Comparison of ENCODE assay signal across 25 cellular contexts in genomic region chr1:25831569-25832196, GRCh38. TPM values are rescaled to one million over a fixed set of nuclear protein-coding genes. Genes with fewer than 3 reads are reported as not detected.
DNase-seq lines count a peak whose midpoint lies in the region; ATAC-seq, FAIRE-seq and TF ChIP-seq lines count a peak whose summit lies in the region.
"Had no signal": no experiment of that assay in that cellular context is flagged by ENCODE, and none has a peak within 500 bp of the region (broad histone marks: within the 10 kb centered on the region; RNA-seq: fewer than 3 reads in every experiment).

No MANE protein-coding gene starts in this region.

- no peak for ATAC-seq in activated naive CD8-positive, alpha-beta T cell treated with anti-CD3 and anti-CD28 coated beads, Interleukin-2, amount 10 ng/mL, durations not matched to agents 7 days and 5 days (ENCODE audit: low read depth)
- ATAC-seq in activated naive CD8-positive, alpha-beta T cell treated with anti-CD3 and anti-CD28 coated beads, Interleukin-2, amount 50 U/mL, for 24 hours, result no peak
- ATAC-seq in GM18505 (IDR thresholded peaks at IDR 0.05; ENCODE audit: unreplicated experiment), result no peak
- ATAC-seq: body of pancreas; Right ventricle myocardium inferior; stimulated activated naive CD8-positive, alpha-beta T cell treated with anti-CD3 and anti-CD28 coated beads, Interleukin-15, Interleukin-2, amounts not matched to agents 100 U/mL and 50 U/mL, for 24 hours had no signal

- no peak for DNase-seq in activated naive CD8-positive, alpha-beta T cell treated with anti-CD3 and anti-CD28 coated beads, Interleukin-2, amount 10 ng/mL, durations not matched to agents 7 days and 5 days
- DNase-seq in activated naive CD8-positive, alpha-beta T cell treated with anti-CD3 and anti-CD28 coated beads, Interleukin-2, amount 50 U/mL, for 24 hours, result no peak
- peak; percentile 67 for DNase-seq in OCI-M1 (lab: John Stamatoyannopoulos, UW)
- no peak for DNase-seq in bronchial epithelial cell (ENCODE audit: low read depth)
- DNase-seq in small intestine, result peak; percentile 54
- no peak for DNase-seq in AG08395 (ENCODE audit: low spot score)
- no peak for DNase-seq in NCI-H2107 (lab: John Stamatoyannopoulos, UW)
- DNase-seq: activated CD4-positive, alpha-beta memory T cell treated with anti-CD3 and anti-CD28 coated beads for 36 hours; activated naive CD4-positive, alpha-beta T cell treated with anti-CD3 and anti-CD28 coated beads, Interleukin-2, amount 50 U/mL, for 16 hours; activated T-cell treated with anti-CD3 and anti-CD28 coated beads, Interleukin-2, amount 50 U/mL, for 1 hour; body of pancreas; DND-41; endodermal cell; glutamatergic neuron; left ventricle myocardium inferior; NCI-H1436; NCI-H526; stimulated activated CD4-positive, alpha-beta T cell treated with anti-CD3 and anti-CD28 coated beads, Interleukin-4, amount 100 ng/mL, for 1 hour; stimulated activated naive CD8-positive, alpha-beta T cell treated with anti-CD3 and anti-CD28 coated beads, Interleukin-15, Interleukin-2, amounts not matched to agents 100 U/mL and 50 U/mL, for 24 hours; thyroid gland had no signal

- H3K27me3 ChIP-seq in bronchial epithelial cell (ENCODE audit: control insufficient read depth, insufficient read depth, low read length) (no peaks in the 10 kb centered on the region), small intestine (ENCODE audit: control insufficient read depth in 2 of 2, insufficient read depth in 2 of 2, low read length in 2 of 2) (no peaks in the 10 kb centered on the region)
- H3K27me3 ChIP-seq: body of pancreas, thyroid gland had no signal

- FAIRE-seq in bronchial epithelial cell (lab: Jason Lieb, UNC) (peak; percentile 60), small intestine (lab: Jason Lieb, UNC) (no peak)
- FAIRE-seq: colon had no signal

- H3K36me3 ChIP-seq in bronchial epithelial cell (ENCODE audit: control insufficient read depth, insufficient read depth, low read length), result peaks cover 18% of the 10 kb centered on the region
- peaks cover 19 to 26% of the 10 kb centered on the region in 2 donors for H3K36me3 ChIP-seq in small intestine (ENCODE audit: control insufficient read depth in 2 of 2, insufficient read depth in 2 of 2, low read length in 2 of 2)

- no peak for TF ChIP-seq POLR2A in GM18505 (IDR thresholded peaks at IDR 0.05; ENCODE audit: borderline replicate concordance, extremely low read depth, insufficient read depth, insufficient read length)

- H3K27ac ChIP-seq in small intestine (ENCODE audit: low read depth in 1 of 2, low read length in 1 of 2), result peak overlapping the region; percentile 35 to 50
- H3K27ac ChIP-seq: left ventricle myocardium inferior, thyroid gland had no signal

- TF ChIP-seq CTCF in bronchial epithelial cell (IDR thresholded peaks at IDR 0.05; ENCODE audit: insufficient read depth, low read length, severe bottlenecking), result no peak

- peak overlapping the region; percentile 15 for H3K27ac Mint-ChIP-seq in activated naive CD8-positive, alpha-beta T cell treated with anti-CD3 and anti-CD28 coated beads, Interleukin-2, amount 10 ng/mL, durations not matched to agents 7 days and 5 days
- H3K27ac Mint-ChIP-seq in activated naive CD8-positive, alpha-beta T cell treated with anti-CD3 and anti-CD28 coated beads, Interleukin-2, amount 50 U/mL, for 24 hours, result no peak overlapping the region
- H3K27ac Mint-ChIP-seq: activated CD4-positive, alpha-beta memory T cell treated with anti-CD3 and anti-CD28 coated beads for 36 hours; endodermal cell had no signal

- no peaks in the 10 kb centered on the region for H3K9me3 ChIP-seq in small intestine (ENCODE audit: control insufficient read depth, low read depth)
- H3K9me3 ChIP-seq: body of pancreas, HAP-1, left ventricle myocardium inferior, thyroid gland had no signal

- 23 to 48% (median 31%) methylated on average over 5 of the region's 5 CpGs for WGBS in small intestine, 3 donors

- POLR2A ChIA-PET in activated naive CD8-positive, alpha-beta T cell treated with anti-CD3 and anti-CD28 coated beads, Interleukin-2, amount 10 ng/mL, durations not matched to agents 7 days and 5 days (lab: Charles Lee), result no interaction called here

- peaks cover 0 to 3% of the 10 kb centered on the region in 2 donors for H3K4me1 ChIP-seq in small intestine (ENCODE audit: control insufficient read depth in 2 of 2, insufficient read depth in 1 of 2, low read depth in 1 of 2, low read length in 1 of 2)
- H3K4me1 ChIP-seq: HAP-1, thyroid gland had no signal

- peaks cover 40% of the 10 kb centered on the region for H3K36me3 Mint-ChIP-seq in activated naive CD8-positive, alpha-beta T cell treated with anti-CD3 and anti-CD28 coated beads, Interleukin-2, amount 10 ng/mL, durations not matched to agents 7 days and 5 days
- H3K36me3 Mint-ChIP-seq in activated naive CD8-positive, alpha-beta T cell treated with anti-CD3 and anti-CD28 coated beads, Interleukin-2, amount 50 U/mL, for 24 hours (ENCODE audit: low read depth), result peaks cover 53% of the 10 kb centered on the region

- H3K9me3 Mint-ChIP-seq in activated naive CD8-positive, alpha-beta T cell treated with anti-CD3 and anti-CD28 coated beads, Interleukin-2, amount 10 ng/mL, durations not matched to agents 7 days and 5 days, result no peaks in the 10 kb centered on the region
- H3K9me3 Mint-ChIP-seq in activated naive CD8-positive, alpha-beta T cell treated with anti-CD3 and anti-CD28 coated beads, Interleukin-2, amount 50 U/mL, for 24 hours, result no peaks in the 10 kb centered on the region
- H3K9me3 Mint-ChIP-seq: activated CD4-positive, alpha-beta memory T cell treated with anti-CD3 and anti-CD28 coated beads for 36 hours; endodermal cell had no signal

- H3K4me3 ChIP-seq in bronchial epithelial cell (ENCODE audit: low read depth, low read length) (no peak overlapping the region), small intestine (ENCODE audit: low read depth in 1 of 2, low read length in 2 of 2) (no peak overlapping the region)
- H3K4me3 ChIP-seq: body of pancreas, HAP-1, left ventricle myocardium inferior, smooth muscle cell, thyroid gland had no signal

- no peak overlapping the region for H3K4me3 Mint-ChIP-seq in activated naive CD8-positive, alpha-beta T cell treated with anti-CD3 and anti-CD28 coated beads, Interleukin-2, amount 10 ng/mL, durations not matched to agents 7 days and 5 days
- no peak overlapping the region for H3K4me3 Mint-ChIP-seq in activated naive CD8-positive, alpha-beta T cell treated with anti-CD3 and anti-CD28 coated beads, Interleukin-2, amount 50 U/mL, for 24 hours
- H3K4me3 Mint-ChIP-seq: activated CD4-positive, alpha-beta memory T cell treated with anti-CD3 and anti-CD28 coated beads for 36 hours; endodermal cell had no signal

- H3K4me1 Mint-ChIP-seq in activated naive CD8-positive, alpha-beta T cell treated with anti-CD3 and anti-CD28 coated beads, Interleukin-2, amount 10 ng/mL, durations not matched to agents 7 days and 5 days, result peaks cover 5% of the 10 kb centered on the region
- no peaks in the 10 kb centered on the region for H3K4me1 Mint-ChIP-seq in activated naive CD8-positive, alpha-beta T cell treated with anti-CD3 and anti-CD28 coated beads, Interleukin-2, amount 50 U/mL, for 24 hours

- H3K27me3 Mint-ChIP-seq in activated naive CD8-positive, alpha-beta T cell treated with anti-CD3 and anti-CD28 coated beads, Interleukin-2, amount 10 ng/mL, durations not matched to agents 7 days and 5 days, result no peaks in the 10 kb centered on the region
- no peaks in the 10 kb centered on the region for H3K27me3 Mint-ChIP-seq in activated naive CD8-positive, alpha-beta T cell treated with anti-CD3 and anti-CD28 coated beads, Interleukin-2, amount 50 U/mL, for 24 hours
- H3K27me3 Mint-ChIP-seq: activated CD4-positive, alpha-beta memory T cell treated with anti-CD3 and anti-CD28 coated beads for 36 hours had no signal

RNA-seq across cellular contexts. Expression of gene MTFR1L, which starts 11.9 kb away (rescaled TPM):
- total RNA-seq in activated naive CD8-positive, alpha-beta T cell treated with anti-CD3 and anti-CD28 coated beads, Interleukin-2, amount 10 ng/mL, durations not matched to agents 7 days and 5 days, result 10 to 100 TPM; 40.8 to 41.3 TPM
- 15.0 and 22.0 TPM in 2 replicates for total RNA-seq in bronchial epithelial cell
- 100 to 1,000 TPM in 1 of 3 donors, 10 to 100 TPM in 2; 37.7 to 181 (median 96.2) TPM for polyA plus RNA-seq in small intestine

RNA-seq across cellular contexts. Expression of gene AUNIP, which starts 27.6 kb away (rescaled TPM):
- total RNA-seq in activated naive CD8-positive, alpha-beta T cell treated with anti-CD3 and anti-CD28 coated beads, Interleukin-2, amount 10 ng/mL, durations not matched to agents 7 days and 5 days, result 1 to 10 TPM; 4.8 TPM
- total RNA-seq in bronchial epithelial cell, result 2.4 TPM in 2 replicates
- 1 to 10 TPM in 1 of 3 donors, under 1 TPM in 1, not detected in 1; 0.67 to 3.2 TPM for polyA plus RNA-seq in small intestine
- total RNA-seq: body of pancreas, left ventricle myocardium inferior, Right ventricle myocardium inferior, thyroid gland had no signal

RNA-seq across cellular contexts. Expression of gene SELENON, which starts 31.7 kb away (rescaled TPM):
- 10 to 100 TPM; 10.3 to 11.4 TPM for total RNA-seq in activated naive CD8-positive, alpha-beta T cell treated with anti-CD3 and anti-CD28 coated beads, Interleukin-2, amount 10 ng/mL, durations not matched to agents 7 days and 5 days
- total RNA-seq in bronchial epithelial cell, result 3.4 and 6.4 TPM in 2 replicates
- polyA plus RNA-seq in small intestine, result 10 to 100 TPM in 1 of 3 donors, 1 to 10 TPM in 2; 4.7 to 39.2 (median 5.1) TPM

RNA-seq across cellular contexts. Expression of gene PAQR7, which starts 43.8 kb away (rescaled TPM):
- 1 to 10 TPM; 4.7 to 5.2 TPM for total RNA-seq in activated naive CD8-positive, alpha-beta T cell treated with anti-CD3 and anti-CD28 coated beads, Interleukin-2, amount 10 ng/mL, durations not matched to agents 7 days and 5 days
- total RNA-seq in bronchial epithelial cell, result 12.6 and 20.7 TPM in 2 replicates
- 10 to 100 TPM; 10.2 to 53.9 (median 23.5) TPM for polyA plus RNA-seq in small intestine

Comparison
In these comparisons a context has a peak if more than half of its experiments do, and no peak if none do; other contexts are left out.
1. DNase-seq: peak in OCI-M1 (single experiment) and small intestine (single experiment); none in activated naive CD8-positive, alpha-beta T cell treated with anti-CD3 and anti-CD28 coated beads, Interleukin-2, amount 10 ng/mL, durations not matched to agents 7 days and 5 days (single experiment), activated naive CD8-positive, alpha-beta T cell treated with anti-CD3 and anti-CD28 coated beads, Interleukin-2, amount 50 U/mL, for 24 hours (single experiment), bronchial epithelial cell (single experiment), AG08395 (single experiment) and NCI-H2107 (single experiment).